In genomic region chr4:38514465-38515146, GRCh38 we compare ENCODE assay signal across 21 cellular contexts.
DNase-seq lines count a peak whose midpoint lies in the region; ATAC-seq lines count a peak whose summit lies in the region.
"Had no signal": no experiment of that assay in that cellular context is flagged by ENCODE, and none has a peak within 500 bp of the region (broad histone marks: within the 10 kb centered on the region; RNA-seq: fewer than 3 reads in every experiment).

No MANE protein-coding gene starts in this region.

- H3K4me3 Mint-ChIP-seq in activated T-cell treated with anti-CD3 and anti-CD28 coated beads, Interleukin-2, amount 50 U/mL, for 72 hours = no peak overlapping the region
- no peak overlapping the region for H3K4me3 Mint-ChIP-seq in activated T-cell treated with anti-CD3 and anti-CD28 coated beads, Interleukin-2, amount 50 U/mL, for 24 hours
- H3K4me3 Mint-ChIP-seq in central memory CD8-positive, alpha-beta T cell = peak overlapping the region; percentile 47
- H3K4me3 Mint-ChIP-seq in activated CD8-positive, alpha-beta memory T cell treated with anti-CD3 and anti-CD28 coated beads, Interleukin-2, amount 10 ng/mL, durations not matched to agents 7 days and 5 days = no peak overlapping the region
- H3K4me3 Mint-ChIP-seq: activated CD4-positive, alpha-beta T cell treated with anti-CD3 and anti-CD28 coated beads, Interleukin-2, amount 10 ng/mL, durations not matched to agents 7 days and 5 days; natural killer cell; type B pancreatic cell had no signal

- ATAC-seq in activated T-cell treated with anti-CD3 and anti-CD28 coated beads, Interleukin-2, amount 50 U/mL, for 72 hours (replicated peaks in 1 of 2) = peak; percentile 94 to 96
- no peak for ATAC-seq in central memory CD8-positive, alpha-beta T cell (replicated peaks; ENCODE audit: extremely low read depth, poor library complexity, severe bottlenecking)
- ATAC-seq in stimulated activated naive CD8-positive, alpha-beta T cell treated with anti-CD3 and anti-CD28 coated beads, Interleukin-15, Interleukin-2, amounts not matched to agents 100 U/mL and 50 U/mL, for 24 hours = peak; percentile 73
- ATAC-seq in activated CD8-positive, alpha-beta memory T cell treated with anti-CD3 and anti-CD28 coated beads, Interleukin-2, amount 10 ng/mL, durations not matched to agents 7 days and 5 days = no peak
- ATAC-seq: left cardiac atrium, natural killer cell, sciatic nerve had no signal

- no peaks in the 10 kb centered on the region for H3K36me3 Mint-ChIP-seq in activated T-cell treated with anti-CD3 and anti-CD28 coated beads, Interleukin-2, amount 50 U/mL, for 72 hours (ENCODE audit: insufficient read depth in 2 of 2)
- peaks cover 10% of the 10 kb centered on the region for H3K36me3 Mint-ChIP-seq in activated T-cell treated with anti-CD3 and anti-CD28 coated beads, Interleukin-2, amount 50 U/mL, for 24 hours (ENCODE audit: low read depth)
- H3K36me3 Mint-ChIP-seq in central memory CD8-positive, alpha-beta T cell (ENCODE audit: insufficient read depth) = peaks cover 31% of the 10 kb centered on the region
- peaks cover 10% of the 10 kb centered on the region for H3K36me3 Mint-ChIP-seq in activated CD8-positive, alpha-beta memory T cell treated with anti-CD3 and anti-CD28 coated beads, Interleukin-2, amount 10 ng/mL, durations not matched to agents 7 days and 5 days
- H3K36me3 Mint-ChIP-seq: type B pancreatic cell had no signal

- CTCF ChIA-PET in activated CD8-positive, alpha-beta memory T cell treated with anti-CD3 and anti-CD28 coated beads, Interleukin-2, amount 10 ng/mL, durations not matched to agents 7 days and 5 days (lab: Charles Lee) = no interaction called here

- H3K4me1 Mint-ChIP-seq in activated T-cell treated with anti-CD3 and anti-CD28 coated beads, Interleukin-2, amount 50 U/mL, for 72 hours (ENCODE audit: low read depth) = peaks cover 54% of the 10 kb centered on the region
- H3K4me1 Mint-ChIP-seq in activated T-cell treated with anti-CD3 and anti-CD28 coated beads, Interleukin-2, amount 50 U/mL, for 24 hours (ENCODE audit: low read depth) = peaks cover 72% of the 10 kb centered on the region
- H3K4me1 Mint-ChIP-seq in central memory CD8-positive, alpha-beta T cell = peaks cover 67% of the 10 kb centered on the region
- H3K4me1 Mint-ChIP-seq in activated CD8-positive, alpha-beta memory T cell treated with anti-CD3 and anti-CD28 coated beads, Interleukin-2, amount 10 ng/mL, durations not matched to agents 7 days and 5 days = peaks cover 23% of the 10 kb centered on the region

- H3K27ac Mint-ChIP-seq in activated T-cell treated with anti-CD3 and anti-CD28 coated beads, Interleukin-2, amount 50 U/mL, for 72 hours = no peak overlapping the region
- no peak overlapping the region for H3K27ac Mint-ChIP-seq in activated T-cell treated with anti-CD3 and anti-CD28 coated beads, Interleukin-2, amount 50 U/mL, for 24 hours
- H3K27ac Mint-ChIP-seq in central memory CD8-positive, alpha-beta T cell (ENCODE audit: low read depth) = no peak overlapping the region
- H3K27ac Mint-ChIP-seq in activated CD8-positive, alpha-beta memory T cell treated with anti-CD3 and anti-CD28 coated beads, Interleukin-2, amount 10 ng/mL, durations not matched to agents 7 days and 5 days = no peak overlapping the region
- H3K27ac Mint-ChIP-seq: natural killer cell, type B pancreatic cell had no signal

- no peaks in the 10 kb centered on the region for H3K9me3 Mint-ChIP-seq in activated T-cell treated with anti-CD3 and anti-CD28 coated beads, Interleukin-2, amount 50 U/mL, for 72 hours
- H3K9me3 Mint-ChIP-seq in activated T-cell treated with anti-CD3 and anti-CD28 coated beads, Interleukin-2, amount 50 U/mL, for 24 hours = no peaks in the 10 kb centered on the region
- no peaks in the 10 kb centered on the region for H3K9me3 Mint-ChIP-seq in central memory CD8-positive, alpha-beta T cell
- no peaks in the 10 kb centered on the region for H3K9me3 Mint-ChIP-seq in activated CD8-positive, alpha-beta memory T cell treated with anti-CD3 and anti-CD28 coated beads, Interleukin-2, amount 10 ng/mL, durations not matched to agents 7 days and 5 days (ENCODE audit: low read depth)
- H3K9me3 Mint-ChIP-seq: natural killer cell had no signal

- DNase-seq in activated T-cell treated with anti-CD3 and anti-CD28 coated beads, Interleukin-2, amount 50 U/mL, for 72 hours = peak; percentile 18 to 24
- no peak for DNase-seq in activated T-cell treated with anti-CD3 and anti-CD28 coated beads, Interleukin-2, amount 50 U/mL, for 24 hours
- DNase-seq in NCI-H510A (lab: John Stamatoyannopoulos, UW) (peak; percentile 33), islet precursor cell (no peak)
- DNase-seq in central memory CD8-positive, alpha-beta T cell (ENCODE audit: low spot score in 2 of 2) = no peak
- no peak for DNase-seq in stimulated activated naive CD8-positive, alpha-beta T cell treated with anti-CD3 and anti-CD28 coated beads, Interleukin-15, Interleukin-2, amounts not matched to agents 100 U/mL and 50 U/mL, for 24 hours
- no peak for DNase-seq in activated CD8-positive, alpha-beta memory T cell treated with anti-CD3 and anti-CD28 coated beads, Interleukin-2, amount 10 ng/mL, durations not matched to agents 7 days and 5 days
- DNase-seq: activated CD4-positive, alpha-beta T cell treated with anti-CD3 and anti-CD28 coated beads, Interleukin-2, amount 10 ng/mL, durations not matched to agents 7 days and 5 days; COR-L47; glutamatergic neuron; KG1; left cardiac atrium; mesenchymal stem cell; MV-4-11; natural killer cell; NCI-H1930; NCI-H524 treated with DMSO at 0.1 percent for 48 hours; ovary; Right ventricle myocardium superior had no signal

- H3K27me3 Mint-ChIP-seq in activated T-cell treated with anti-CD3 and anti-CD28 coated beads, Interleukin-2, amount 50 U/mL, for 72 hours (ENCODE audit: low read depth) = no peaks in the 10 kb centered on the region
- H3K27me3 Mint-ChIP-seq in activated T-cell treated with anti-CD3 and anti-CD28 coated beads, Interleukin-2, amount 50 U/mL, for 24 hours = no peaks in the 10 kb centered on the region
- H3K27me3 Mint-ChIP-seq in central memory CD8-positive, alpha-beta T cell = no peaks in the 10 kb centered on the region
- peaks cover 63% of the 10 kb centered on the region for H3K27me3 Mint-ChIP-seq in activated CD8-positive, alpha-beta memory T cell treated with anti-CD3 and anti-CD28 coated beads, Interleukin-2, amount 10 ng/mL, durations not matched to agents 7 days and 5 days
- H3K27me3 Mint-ChIP-seq: type B pancreatic cell had no signal

Comparison
In these comparisons a context has a peak if more than half of its experiments do, and no peak if none do; other contexts are left out.
1. DNase-seq: peak in activated T-cell treated with anti-CD3 and anti-CD28 coated beads, Interleukin-2, amount 50 U/mL, for 72 hours (2 of 2) and NCI-H510A (single experiment); none in activated T-cell treated with anti-CD3 and anti-CD28 coated beads, Interleukin-2, amount 50 U/mL, for 24 hours (single experiment), central memory CD8-positive, alpha-beta T cell (0 of 2), stimulated activated naive CD8-positive, alpha-beta T cell treated with anti-CD3 and anti-CD28 coated beads, Interleukin-15, Interleukin-2, amounts not matched to agents 100 U/mL and 50 U/mL, for 24 hours (single experiment), islet precursor cell (single experiment) and activated CD8-positive, alpha-beta memory T cell treated with anti-CD3 and anti-CD28 coated beads, Interleukin-2, amount 10 ng/mL, durations not matched to agents 7 days and 5 days (single experiment).
2. ATAC-seq: peak in activated T-cell treated with anti-CD3 and anti-CD28 coated beads, Interleukin-2, amount 50 U/mL, for 72 hours (2 of 2) and stimulated activated naive CD8-positive, alpha-beta T cell treated with anti-CD3 and anti-CD28 coated beads, Interleukin-15, Interleukin-2, amounts not matched to agents 100 U/mL and 50 U/mL, for 24 hours (single experiment); none in central memory CD8-positive, alpha-beta T cell (single experiment) and activated CD8-positive, alpha-beta memory T cell treated with anti-CD3 and anti-CD28 coated beads, Interleukin-2, amount 10 ng/mL, durations not matched to agents 7 days and 5 days (single experiment).